In the genomic region with DNA sequence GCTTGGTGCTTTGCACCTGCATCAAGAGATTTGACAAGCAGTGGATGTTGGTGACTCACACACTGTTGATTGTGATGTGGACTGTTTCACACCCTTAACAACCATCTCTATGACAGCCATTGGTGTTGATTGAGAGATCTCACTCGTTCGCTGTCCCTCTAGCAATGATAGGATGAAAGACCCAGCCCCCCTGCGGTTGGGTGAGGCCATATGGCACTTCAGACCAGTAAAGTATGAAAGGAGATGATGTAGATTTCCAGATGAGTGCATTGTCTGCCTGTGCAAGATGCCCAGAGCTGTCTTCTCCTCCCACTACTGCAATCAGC, we compare ENCODE assay signal across 22 cellular contexts.
A peak's percentile ranks its signal among the peaks of the same experiment; 100 is the strongest.
DNase-seq lines count a peak whose midpoint lies in the region; ATAC-seq, FAIRE-seq and TF ChIP-seq lines count a peak whose summit lies in the region.
"Had no signal": no experiment of that assay in that cellular context is flagged by ENCODE, and none has a peak within 500 bp of the region (broad histone marks: within the 10 kb centered on the region; RNA-seq: fewer than 3 reads in every experiment).

No MANE protein-coding gene starts in this region.

- DNase-seq in NAMALWA (ENCODE audit: low spot score) (peak; percentile 84), GM12878 (ENCODE audit: low read depth, low spot score) (no peak), GM19240 (ENCODE audit: insufficient read length, low spot score) (no peak)
- DNase-seq in activated CD8-positive, alpha-beta T cell treated with anti-CD3 and anti-CD28 coated beads for 36 hours: no peak
- DNase-seq in CD8-positive, alpha-beta memory T cell: no peak
- DNase-seq: activated naive CD4-positive, alpha-beta T cell treated with anti-CD3 and anti-CD28 coated beads, Interleukin-2, amount 10 ng/mL, durations not matched to agents 7 days and 5 days; activated T-cell treated with anti-CD3 and anti-CD28 coated beads for 4 hours; aorta; cerebellar nuclear complex; effector memory CD4-positive, alpha-beta T cell; GDM1; H7; head of caudate nucleus; naive thymus-derived CD8-positive, alpha-beta T cell; NCI-H1092 treated with DMSO at 0.1 percent for 48 hours; NK-92 treated with Interleukin-12 subunit alpha and Interleukin-12 subunit beta, amount 100 ng/mL, for 24 hours; posterior cingulate gyrus; stimulated activated CD8-positive, alpha-beta memory T cell treated with anti-CD3 and anti-CD28 coated beads, Interleukin-4, amount 100 ng/mL, for 48 hours had no signal

- H3K4me1 Mint-ChIP-seq in stimulated activated memory B cell treated with anti-CD40 and anti-IgM and Interleukin-4, amounts not matched to agents 10 μg/mL and 1 μg/mL and 100 μg/mL, for 72 hours: peaks cover 17% of the 10 kb centered on the region
- no peaks in the 10 kb centered on the region for H3K4me1 Mint-ChIP-seq in activated CD8-positive, alpha-beta T cell treated with anti-CD3 and anti-CD28 coated beads for 36 hours (ENCODE audit: low read depth)
- H3K4me1 Mint-ChIP-seq in CD8-positive, alpha-beta memory T cell: no peaks in the 10 kb centered on the region
- H3K4me1 Mint-ChIP-seq: activated naive CD4-positive, alpha-beta T cell treated with anti-CD3 and anti-CD28 coated beads, Interleukin-2, amount 10 ng/mL, durations not matched to agents 7 days and 5 days; naive thymus-derived CD8-positive, alpha-beta T cell had no signal

- no peak overlapping the region for H3K27ac Mint-ChIP-seq in stimulated activated memory B cell treated with anti-CD40 and anti-IgM and Interleukin-4, amounts not matched to agents 10 μg/mL and 1 μg/mL and 100 μg/mL, for 72 hours
- no peak overlapping the region for H3K27ac Mint-ChIP-seq in activated CD8-positive, alpha-beta T cell treated with anti-CD3 and anti-CD28 coated beads for 36 hours
- H3K27ac Mint-ChIP-seq in CD8-positive, alpha-beta memory T cell: no peak overlapping the region
- H3K27ac Mint-ChIP-seq: activated naive CD4-positive, alpha-beta T cell treated with anti-CD3 and anti-CD28 coated beads, Interleukin-2, amount 10 ng/mL, durations not matched to agents 7 days and 5 days; B cell; naive thymus-derived CD8-positive, alpha-beta T cell had no signal

- TF ChIP-seq RAD21 in GM12878 (IDR thresholded peaks at IDR 0.05; ENCODE audit: insufficient read depth, low read depth, low read length): no peak

- TF ChIP-seq CTCF in GM12878 (IDR thresholded peaks at IDR 0.05 in 2 of 3, conservative IDR thresholded peaks at IDR 0.05 in 1 of 3; ENCODE audit: control insufficient read depth in 2 of 3, extremely low read depth in 1 of 3, insufficient read depth in 1 of 3, low read depth in 3 of 3, low read length in 3 of 3): no peak
- no peak for TF ChIP-seq CTCF in activated CD8-positive, alpha-beta T cell treated with anti-CD3 and anti-CD28 coated beads for 36 hours (IDR thresholded peaks at IDR 0.05)

- H3K9ac ChIP-seq in GM12878 (ENCODE audit: control insufficient read depth, insufficient read depth, low read length): no peak overlapping the region

- POLR2A ChIA-PET in GM12878 (lab: Charles Lee): no interaction called here
- POLR2A ChIA-PET in activated CD8-positive, alpha-beta T cell treated with anti-CD3 and anti-CD28 coated beads for 36 hours (lab: Charles Lee): no interaction called here
- POLR2A ChIA-PET in CD8-positive, alpha-beta memory T cell (lab: Charles Lee): no interaction called here

- RAD21 ChIA-PET in GM12878 (lab: Charles Lee; ENCODE audit: unreplicated experiment): no interaction called here

- H3K9me3 ChIP-seq in GM12878 (replicated peaks; ENCODE audit: control insufficient read depth, insufficient read depth, low read length): no peaks in the 10 kb centered on the region
- H3K9me3 ChIP-seq in CD8-positive, alpha-beta memory T cell (ENCODE audit: low read length): no peaks in the 10 kb centered on the region

- SMC1A ChIA-PET in GM12878 (lab: Charles Lee; ENCODE audit: uncharacterized antibody, unreplicated experiment): no interaction called here

- in situ Hi-C loops in GM12878 (cut with MboI): no loop called here

- 0 out of 2 replicates have a peak, but pooled peaks cover 3% of the 10 kb centered on the region for H3K4me1 ChIP-seq in GM12878 (ENCODE audit: control insufficient read depth, insufficient read depth, low read length)
- H3K4me1 ChIP-seq in CD8-positive, alpha-beta memory T cell (ENCODE audit: insufficient read depth, low read length): no peaks in the 10 kb centered on the region

- no peak overlapping the region for H3K4me2 ChIP-seq in GM12878 (ENCODE audit: control insufficient read depth, insufficient read depth)

- H3K4me3 Mint-ChIP-seq in stimulated activated memory B cell treated with anti-CD40 and anti-IgM and Interleukin-4, amounts not matched to agents 10 μg/mL and 1 μg/mL and 100 μg/mL, for 72 hours: no peak overlapping the region
- H3K4me3 Mint-ChIP-seq in activated CD8-positive, alpha-beta T cell treated with anti-CD3 and anti-CD28 coated beads for 36 hours: no peak overlapping the region
- no peak overlapping the region for H3K4me3 Mint-ChIP-seq in CD8-positive, alpha-beta memory T cell
- H3K4me3 Mint-ChIP-seq: activated naive CD4-positive, alpha-beta T cell treated with anti-CD3 and anti-CD28 coated beads, Interleukin-2, amount 10 ng/mL, durations not matched to agents 7 days and 5 days; B cell; naive thymus-derived CD8-positive, alpha-beta T cell had no signal

- CTCF ChIA-PET in GM12878 (lab: Yijun Ruan, JAX): interaction anchor here (0.5 kb wide), 1 partner anchor 15 kb away, joined by 3 read pairs; no protein-coding TSS in a partner anchor
- CTCF ChIA-PET in activated CD8-positive, alpha-beta T cell treated with anti-CD3 and anti-CD28 coated beads for 36 hours (lab: Charles Lee): no interaction called here
- CTCF ChIA-PET in CD8-positive, alpha-beta memory T cell (lab: Charles Lee): no interaction called here

- no peak overlapping the region for H2AFZ ChIP-seq in GM12878 (ENCODE audit: control insufficient read depth, low read depth, low read length)

- no peaks in the 10 kb centered on the region; the same call in 1 of the 2 replicates for H4K20me1 ChIP-seq in GM12878 (ENCODE audit: control insufficient read depth, insufficient read depth)

- no peaks in the 10 kb centered on the region for H3K36me3 ChIP-seq in GM12878 (ENCODE audit: control insufficient read depth in 2 of 2, insufficient read depth in 2 of 2, low read length in 1 of 2)
- H3K36me3 ChIP-seq in CD8-positive, alpha-beta memory T cell (ENCODE audit: insufficient read depth, low read length): no peaks in the 10 kb centered on the region

- WGBS in GM12878 (ENCODE audit: insufficient coverage, insufficient replicate concordance, low lambda C conversion rate, missing lambda C conversion rate): 26% methylated on average over 3 of the region's 3 CpGs

- H3K79me2 ChIP-seq in GM12878 (ENCODE audit: control insufficient read depth, insufficient read depth, low read length): no peaks in the 10 kb centered on the region

- FAIRE-seq in GM12878 (lab: Jason Lieb, UNC): no peak
- FAIRE-seq: islet of Langerhans had no signal

- H3K27me3 Mint-ChIP-seq in stimulated activated memory B cell treated with anti-CD40 and anti-IgM and Interleukin-4, amounts not matched to agents 10 μg/mL and 1 μg/mL and 100 μg/mL, for 72 hours: peaks cover 18% of the 10 kb centered on the region
- H3K27me3 Mint-ChIP-seq in activated CD8-positive, alpha-beta T cell treated with anti-CD3 and anti-CD28 coated beads for 36 hours: no peaks in the 10 kb centered on the region
- peaks cover 0 to 3% of the 10 kb centered on the region in 2 donors for H3K27me3 Mint-ChIP-seq in CD8-positive, alpha-beta memory T cell

- H3K27me3 ChIP-seq in GM12878 (replicated peaks in 1 of 2; ENCODE audit: control insufficient read depth in 2 of 2, insufficient read depth in 2 of 2, low read length in 1 of 2): no peaks in the 10 kb centered on the region
- H3K27me3 ChIP-seq in CD8-positive, alpha-beta memory T cell (ENCODE audit: insufficient read depth, low read length, poor library complexity, severe bottlenecking): no peaks in the 10 kb centered on the region

- no peak overlapping the region for H3K4me3 ChIP-seq in GM12878
- H3K4me3 ChIP-seq in CD8-positive, alpha-beta memory T cell (ENCODE audit: low read length): no peak overlapping the region

- intact Hi-C loops in GM12878 (cut with micrococcal nuclease; ENCODE audit: unreplicated experiment): no loop called here
- intact Hi-C loops in activated CD8-positive, alpha-beta T cell treated with anti-CD3 and anti-CD28 coated beads for 36 hours (cut with micrococcal nuclease): no loop called here

- ATAC-seq in GM21576 (IDR thresholded peaks at IDR 0.05; ENCODE audit: unreplicated experiment): peak; percentile 27
- peak; percentile 47 for ATAC-seq in GM12878
- ATAC-seq in stimulated activated memory B cell treated with anti-CD40 and anti-IgM and Interleukin-4, amounts not matched to agents 10 μg/mL and 1 μg/mL and 100 μg/mL, for 72 hours: peak; percentile 15
- no peak for ATAC-seq in activated CD8-positive, alpha-beta T cell treated with anti-CD3 and anti-CD28 coated beads for 36 hours
- ATAC-seq: naive thymus-derived CD8-positive, alpha-beta T cell had no signal

- H3K27ac ChIP-seq in GM12878 (ENCODE audit: control insufficient read depth, insufficient read depth): no peak overlapping the region
- H3K27ac ChIP-seq in CD8-positive, alpha-beta memory T cell (ENCODE audit: low read depth, low read length): no peak overlapping the region

- no peaks in the 10 kb centered on the region for H3K36me3 Mint-ChIP-seq in stimulated activated memory B cell treated with anti-CD40 and anti-IgM and Interleukin-4, amounts not matched to agents 10 μg/mL and 1 μg/mL and 100 μg/mL, for 72 hours
- no peaks in the 10 kb centered on the region for H3K36me3 Mint-ChIP-seq in activated CD8-positive, alpha-beta T cell treated with anti-CD3 and anti-CD28 coated beads for 36 hours (ENCODE audit: low read depth)
- peaks cover 0 to 12% (median 8%) of the 10 kb centered on the region in 3 donors for H3K36me3 Mint-ChIP-seq in CD8-positive, alpha-beta memory T cell
- H3K36me3 Mint-ChIP-seq: activated naive CD4-positive, alpha-beta T cell treated with anti-CD3 and anti-CD28 coated beads, Interleukin-2, amount 10 ng/mL, durations not matched to agents 7 days and 5 days; naive thymus-derived CD8-positive, alpha-beta T cell had no signal

- no TSS peak for BruUV-seq in GM12878 (replicated peaks; lab: Mats Ljungman, UMichigan)

- no peak for TF ChIP-seq EP300 in GM12878 (IDR thresholded peaks at IDR 0.05; ENCODE audit: borderline replicate concordance in 1 of 2, control insufficient read depth in 1 of 2, low read depth in 2 of 2, low read length in 2 of 2)

- TF ChIP-seq POLR2A in GM12878 (IDR thresholded peaks at IDR 0.05; ENCODE audit: low read depth, low read length): no peak

- no peaks in the 10 kb centered on the region for H3K9me3 Mint-ChIP-seq in stimulated activated memory B cell treated with anti-CD40 and anti-IgM and Interleukin-4, amounts not matched to agents 10 μg/mL and 1 μg/mL and 100 μg/mL, for 72 hours
- no peaks in the 10 kb centered on the region for H3K9me3 Mint-ChIP-seq in activated CD8-positive, alpha-beta T cell treated with anti-CD3 and anti-CD28 coated beads for 36 hours
- H3K9me3 Mint-ChIP-seq in CD8-positive, alpha-beta memory T cell: no peaks in the 10 kb centered on the region
- H3K9me3 Mint-ChIP-seq: activated naive CD4-positive, alpha-beta T cell treated with anti-CD3 and anti-CD28 coated beads, Interleukin-2, amount 10 ng/mL, durations not matched to agents 7 days and 5 days; naive thymus-derived CD8-positive, alpha-beta T cell had no signal
